Comparison of ENCODE assay signal across 8 cellular contexts in the genomic region with DNA sequence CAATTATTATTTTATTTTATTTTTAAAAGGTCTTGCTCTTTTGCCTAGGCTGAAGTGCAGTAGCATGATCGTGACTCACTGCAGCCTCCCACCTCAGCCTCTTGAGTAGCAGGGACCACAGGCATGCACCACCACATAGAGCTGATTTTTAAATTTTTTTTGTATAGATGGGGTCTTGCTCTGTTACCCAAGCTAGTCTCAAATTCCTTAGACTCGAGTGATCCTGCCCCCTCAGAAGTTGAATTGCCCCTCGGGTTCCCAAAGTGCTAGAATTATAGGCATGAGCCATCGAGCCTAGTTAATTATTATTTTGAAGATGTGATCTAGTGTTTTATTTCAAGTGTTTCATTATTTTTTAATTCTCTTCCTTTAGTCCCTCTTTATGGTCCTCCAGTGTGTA. TPM values are rescaled to one million over a fixed set of nuclear protein-coding genes. Genes with fewer than 3 reads are reported as not detected.
"Had no signal": no experiment of that assay in that cellular context is flagged by ENCODE, and none has a peak within 500 bp of the region (broad histone marks: within the 10 kb centered on the region; RNA-seq: fewer than 3 reads in every experiment).

No MANE protein-coding gene starts in this region.

- H3K27ac ChIP-seq: HL-60 had no signal

- DNase-seq: IMR-90, KBM-7, KG1 had no signal

- FAIRE-seq: HepG2, HTR-8/SVneo, K562 had no signal

- H3K4me3 ChIP-seq: K562 had no signal

- ATAC-seq: HepG2, K562 had no signal

RNA-seq across cellular contexts. Expression of gene MSH4, which starts 12.2 kb away (rescaled TPM):
- total RNA-seq: HT1080 had no signal
